In the genomic region with DNA sequence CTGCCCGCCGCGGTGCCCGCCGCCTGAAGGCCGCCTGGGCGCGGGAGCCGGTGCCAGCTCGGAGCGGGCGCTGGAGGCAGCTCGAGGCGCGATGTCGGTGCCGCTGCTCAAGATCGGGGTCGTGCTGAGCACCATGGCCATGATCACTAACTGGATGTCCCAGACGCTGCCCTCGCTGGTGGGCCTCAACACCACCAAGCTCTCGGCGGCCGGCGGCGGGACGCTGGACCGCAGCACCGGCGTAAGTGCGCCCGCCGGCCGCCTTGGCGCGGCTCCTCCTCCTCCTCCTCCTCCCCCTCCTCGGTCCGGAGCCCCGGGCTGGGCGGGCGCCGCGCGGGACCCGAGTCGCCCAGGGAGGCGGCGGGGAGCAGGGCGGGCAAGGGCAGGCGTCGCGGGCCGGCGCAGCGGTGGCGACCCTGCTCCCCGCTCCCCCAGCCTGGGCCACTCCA, we compare ENCODE assay signal across 1 cellular context.
TF ChIP-seq lines count a peak whose summit lies in the region.

No MANE protein-coding gene starts in this region.

TF ChIP-seq in HepG2, 621 proteins besides CTCF, POLR2A, EP300 and RAD21:
- no peak for TF ChIP-seq ZSCAN30 (CRISPR knock-in tag; IDR thresholded peaks at IDR 0.05)
- TF ChIP-seq, protein P1, sequence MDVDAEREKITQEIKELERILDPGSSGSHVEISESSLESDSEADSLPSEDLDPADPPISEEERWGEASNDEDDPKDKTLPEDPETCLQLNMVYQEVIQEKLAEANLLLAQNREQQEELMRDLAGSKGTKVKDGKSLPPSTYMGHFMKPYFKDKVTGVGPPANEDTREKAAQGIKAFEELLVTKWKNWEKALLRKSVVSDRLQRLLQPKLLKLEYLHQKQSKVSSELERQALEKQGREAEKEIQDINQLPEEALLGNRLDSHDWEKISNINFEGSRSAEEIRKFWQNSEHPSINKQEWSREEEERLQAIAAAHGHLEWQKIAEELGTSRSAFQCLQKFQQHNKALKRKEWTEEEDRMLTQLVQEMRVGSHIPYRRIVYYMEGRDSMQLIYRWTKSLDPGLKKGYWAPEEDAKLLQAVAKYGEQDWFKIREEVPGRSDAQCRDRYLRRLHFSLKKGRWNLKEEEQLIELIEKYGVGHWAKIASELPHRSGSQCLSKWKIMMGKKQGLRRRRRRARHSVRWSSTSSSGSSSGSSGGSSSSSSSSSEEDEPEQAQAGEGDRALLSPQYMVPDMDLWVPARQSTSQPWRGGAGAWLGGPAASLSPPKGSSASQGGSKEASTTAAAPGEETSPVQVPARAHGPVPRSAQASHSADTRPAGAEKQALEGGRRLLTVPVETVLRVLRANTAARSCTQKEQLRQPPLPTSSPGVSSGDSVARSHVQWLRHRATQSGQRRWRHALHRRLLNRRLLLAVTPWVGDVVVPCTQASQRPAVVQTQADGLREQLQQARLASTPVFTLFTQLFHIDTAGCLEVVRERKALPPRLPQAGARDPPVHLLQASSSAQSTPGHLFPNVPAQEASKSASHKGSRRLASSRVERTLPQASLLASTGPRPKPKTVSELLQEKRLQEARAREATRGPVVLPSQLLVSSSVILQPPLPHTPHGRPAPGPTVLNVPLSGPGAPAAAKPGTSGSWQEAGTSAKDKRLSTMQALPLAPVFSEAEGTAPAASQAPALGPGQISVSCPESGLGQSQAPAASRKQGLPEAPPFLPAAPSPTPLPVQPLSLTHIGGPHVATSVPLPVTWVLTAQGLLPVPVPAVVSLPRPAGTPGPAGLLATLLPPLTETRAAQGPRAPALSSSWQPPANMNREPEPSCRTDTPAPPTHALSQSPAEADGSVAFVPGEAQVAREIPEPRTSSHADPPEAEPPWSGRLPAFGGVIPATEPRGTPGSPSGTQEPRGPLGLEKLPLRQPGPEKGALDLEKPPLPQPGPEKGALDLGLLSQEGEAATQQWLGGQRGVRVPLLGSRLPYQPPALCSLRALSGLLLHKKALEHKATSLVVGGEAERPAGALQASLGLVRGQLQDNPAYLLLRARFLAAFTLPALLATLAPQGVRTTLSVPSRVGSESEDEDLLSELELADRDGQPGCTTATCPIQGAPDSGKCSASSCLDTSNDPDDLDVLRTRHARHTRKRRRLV (CRISPR knock-in tag; IDR thresholded peaks at IDR 0.05): no peak
- no peak for TF ChIP-seq YEATS4 (CRISPR knock-in tag; IDR thresholded peaks at IDR 0.05; ENCODE audit: borderline replicate concordance)
- no peak for TF ChIP-seq ZNF850 (CRISPR knock-in tag; conservative IDR thresholded peaks at IDR 0.05)
- no peak for TF ChIP-seq ZNF441 (CRISPR knock-in tag; IDR thresholded peaks at IDR 0.05; ENCODE audit: borderline replicate concordance)
- TF ChIP-seq ZNF790 (CRISPR knock-in tag; IDR thresholded peaks at IDR 0.05; ENCODE audit: borderline replicate concordance): no peak
- TF ChIP-seq, protein P2, sequence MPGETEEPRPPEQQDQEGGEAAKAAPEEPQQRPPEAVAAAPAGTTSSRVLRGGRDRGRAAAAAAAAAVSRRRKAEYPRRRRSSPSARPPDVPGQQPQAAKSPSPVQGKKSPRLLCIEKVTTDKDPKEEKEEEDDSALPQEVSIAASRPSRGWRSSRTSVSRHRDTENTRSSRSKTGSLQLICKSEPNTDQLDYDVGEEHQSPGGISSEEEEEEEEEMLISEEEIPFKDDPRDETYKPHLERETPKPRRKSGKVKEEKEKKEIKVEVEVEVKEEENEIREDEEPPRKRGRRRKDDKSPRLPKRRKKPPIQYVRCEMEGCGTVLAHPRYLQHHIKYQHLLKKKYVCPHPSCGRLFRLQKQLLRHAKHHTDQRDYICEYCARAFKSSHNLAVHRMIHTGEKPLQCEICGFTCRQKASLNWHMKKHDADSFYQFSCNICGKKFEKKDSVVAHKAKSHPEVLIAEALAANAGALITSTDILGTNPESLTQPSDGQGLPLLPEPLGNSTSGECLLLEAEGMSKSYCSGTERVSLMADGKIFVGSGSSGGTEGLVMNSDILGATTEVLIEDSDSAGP (CRISPR knock-in tag; IDR thresholded peaks at IDR 0.05; ENCODE audit: borderline replicate concordance): no peak
- TF ChIP-seq, protein P3, sequence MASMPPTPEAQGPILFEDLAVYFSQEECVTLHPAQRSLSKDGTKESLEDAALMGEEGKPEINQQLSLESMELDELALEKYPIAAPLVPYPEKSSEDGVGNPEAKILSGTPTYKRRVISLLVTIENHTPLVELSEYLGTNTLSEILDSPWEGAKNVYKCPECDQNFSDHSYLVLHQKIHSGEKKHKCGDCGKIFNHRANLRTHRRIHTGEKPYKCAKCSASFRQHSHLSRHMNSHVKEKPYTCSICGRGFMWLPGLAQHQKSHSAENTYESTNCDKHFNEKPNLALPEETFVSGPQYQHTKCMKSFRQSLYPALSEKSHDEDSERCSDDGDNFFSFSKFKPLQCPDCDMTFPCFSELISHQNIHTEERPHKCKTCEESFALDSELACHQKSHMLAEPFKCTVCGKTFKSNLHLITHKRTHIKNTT (CRISPR knock-in tag; IDR thresholded peaks at IDR 0.05): no peak
- TF ChIP-seq FOXC1 (CRISPR knock-in tag; IDR thresholded peaks at IDR 0.05; ENCODE audit: borderline replicate concordance): no peak
- TF ChIP-seq TRIM24 (CRISPR knock-in tag; IDR thresholded peaks at IDR 0.05): no peak
- TF ChIP-seq MAZ (IDR thresholded peaks at IDR 0.05; ENCODE audit: borderline replicate concordance, low read depth, low read length): no peak
- no peak for TF ChIP-seq MAZ (CRISPR knock-in tag; IDR thresholded peaks at IDR 0.05; ENCODE audit: low read depth)
- no peak for TF ChIP-seq SP2 (CRISPR knock-in tag; IDR thresholded peaks at IDR 0.05)
- TF ChIP-seq ZBTB7A (CRISPR knock-in tag; IDR thresholded peaks at IDR 0.05): no peak
- no peak for TF ChIP-seq ZFYVE20 (CRISPR knock-in tag; IDR thresholded peaks at IDR 0.05; ENCODE audit: borderline replicate concordance, low read depth)
- TF ChIP-seq CBX2 (IDR thresholded peaks at IDR 0.05; ENCODE audit: low read depth, low read length): no peak
- no peak for TF ChIP-seq CBX2 (CRISPR knock-in tag; IDR thresholded peaks at IDR 0.05; ENCODE audit: low read depth)
- no peak for TF ChIP-seq ARNT (IDR thresholded peaks at IDR 0.05)
TF ChIP-seq in HepG2: peak in this region for 0.
